19 cellular contexts compared by ENCODE assay signal in the genomic region with DNA sequence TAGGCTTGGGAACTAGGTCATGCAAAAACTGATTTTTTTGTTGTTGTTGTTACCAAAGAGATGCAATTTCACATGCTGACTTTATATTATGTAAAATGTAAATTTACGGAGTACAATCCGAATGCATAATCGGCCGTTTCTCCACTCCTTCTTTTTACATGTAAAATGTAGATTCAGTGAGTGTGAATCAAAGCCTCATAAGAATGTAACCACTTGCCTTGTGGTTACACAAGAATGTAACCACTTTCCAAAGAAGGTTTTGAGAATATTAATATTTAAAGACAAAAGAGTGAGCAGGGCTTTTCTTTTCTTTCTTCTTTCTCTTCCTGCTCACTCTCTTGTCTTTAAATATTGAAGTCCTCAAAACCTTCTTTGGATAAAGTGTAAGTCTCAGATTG. TPM values are rescaled to one million over a fixed set of nuclear protein-coding genes. Genes with fewer than 3 reads are reported as not detected.
DNase-seq lines count a peak whose midpoint lies in the region; ATAC-seq lines count a peak whose summit lies in the region.
"Had no signal": no experiment of that assay in that cellular context is flagged by ENCODE, and none has a peak within 500 bp of the region (broad histone marks: within the 10 kb centered on the region; RNA-seq: fewer than 3 reads in every experiment).

No MANE protein-coding gene starts in this region.

- no peaks in the 10 kb centered on the region for H3K36me3 Mint-ChIP-seq in activated CD4-positive, alpha-beta memory T cell treated with anti-CD3 and anti-CD28 coated beads for 36 hours

- no peak overlapping the region for H3K4me3 Mint-ChIP-seq in activated CD4-positive, alpha-beta memory T cell treated with anti-CD3 and anti-CD28 coated beads for 36 hours
- H3K4me3 Mint-ChIP-seq: B cell had no signal

- intact Hi-C loops in aorta (cut with DNase I), result no loop called here
- intact Hi-C loops in activated CD4-positive, alpha-beta memory T cell treated with anti-CD3 and anti-CD28 coated beads for 36 hours (cut with micrococcal nuclease), result no loop called here

- in situ Hi-C loops in HAP-1 (cut with MboI; ENCODE audit: low sequenced_read_pairs), result no loop called here

- H3K27me3 Mint-ChIP-seq in activated CD4-positive, alpha-beta memory T cell treated with anti-CD3 and anti-CD28 coated beads for 36 hours, result no peaks in the 10 kb centered on the region
- H3K27me3 Mint-ChIP-seq: B cell had no signal

- no peak for ATAC-seq in HG03045 (IDR thresholded peaks at IDR 0.05; ENCODE audit: unreplicated experiment)
- no peak for ATAC-seq in aorta (ENCODE audit: low FRiP score)
- ATAC-seq: left lung had no signal

- H3K9me3 Mint-ChIP-seq in activated CD4-positive, alpha-beta memory T cell treated with anti-CD3 and anti-CD28 coated beads for 36 hours, result peaks cover 6% of the 10 kb centered on the region

- H3K4me1 ChIP-seq in HAP-1, result peaks cover 48% of the 10 kb centered on the region
- H3K4me1 ChIP-seq in adipocyte (ENCODE audit: control insufficient read depth, insufficient read depth, low read length), result no peaks in the 10 kb centered on the region
- H3K4me1 ChIP-seq in aorta (ENCODE audit: control insufficient read depth in 1 of 2, insufficient read depth in 2 of 2, low read length in 2 of 2), result no peaks in the 10 kb centered on the region
- H3K4me1 ChIP-seq: left lung, vagina had no signal

- POLR2A ChIA-PET in activated CD4-positive, alpha-beta memory T cell treated with anti-CD3 and anti-CD28 coated beads for 36 hours (lab: Charles Lee), result no interaction called here

- H3K9ac ChIP-seq in adipocyte (ENCODE audit: low read length), result no peak overlapping the region

- CTCF ChIA-PET in activated CD4-positive, alpha-beta memory T cell treated with anti-CD3 and anti-CD28 coated beads for 36 hours (lab: Charles Lee), result interaction anchor here (2.2 kb wide), 1 partner anchor 16 kb away, joined by 5 read pairs; no protein-coding TSS in a partner anchor

- H3K9me3 ChIP-seq in HAP-1 (peaks cover 4% of the 10 kb centered on the region), adipocyte (ENCODE audit: control insufficient read depth, low read length) (no peaks in the 10 kb centered on the region), aorta (ENCODE audit: control insufficient read depth, low read length) (peaks cover 3% of the 10 kb centered on the region)
- H3K9me3 ChIP-seq: left lung had no signal

- no peak overlapping the region for H3K27ac ChIP-seq in aorta (ENCODE audit: low read depth in 1 of 2, low read length in 2 of 2)
- H3K27ac ChIP-seq: left lung, vagina had no signal

- H3K4me3 ChIP-seq in HAP-1, result peak overlapping the region; percentile 10; the same call in 1 of the 2 replicates
- no peak overlapping the region for H3K4me3 ChIP-seq in adipocyte (ENCODE audit: low read length)
- no peak overlapping the region for H3K4me3 ChIP-seq in aorta (ENCODE audit: low read length in 2 of 2)
- H3K4me3 ChIP-seq: left lung, vagina had no signal

- H3K36me3 ChIP-seq in HAP-1 (replicated peaks) (no peaks in the 10 kb centered on the region; the same call in 1 of the 2 replicates), adipocyte (ENCODE audit: control insufficient read depth, insufficient read depth, low read length, severe bottlenecking) (no peaks in the 10 kb centered on the region), aorta (ENCODE audit: control insufficient read depth in 1 of 2, insufficient read depth in 2 of 2, low read length in 1 of 2) (no peaks in the 10 kb centered on the region)
- H3K36me3 ChIP-seq: left lung, vagina had no signal

- no peaks in the 10 kb centered on the region for H3K27me3 ChIP-seq in HAP-1 (ENCODE audit: low read depth)
- H3K27me3 ChIP-seq in adipocyte (replicated peaks; ENCODE audit: control insufficient read depth, insufficient read depth, low read length), result peaks cover 2% of the 10 kb centered on the region
- H3K27me3 ChIP-seq in aorta (ENCODE audit: control insufficient read depth in 1 of 2, insufficient read depth in 2 of 2, low read length in 1 of 2), result no peaks in the 10 kb centered on the region
- H3K27me3 ChIP-seq: left lung, vagina had no signal

- WGBS in aorta, 2 donors, result 59 to 64% methylated on average over 4 of the region's 4 CpGs

- peaks cover 36% of the 10 kb centered on the region for H3K4me1 Mint-ChIP-seq in activated CD4-positive, alpha-beta memory T cell treated with anti-CD3 and anti-CD28 coated beads for 36 hours (ENCODE audit: low read depth)

- H3K27ac Mint-ChIP-seq in activated CD4-positive, alpha-beta memory T cell treated with anti-CD3 and anti-CD28 coated beads for 36 hours, result no peak overlapping the region
- H3K27ac Mint-ChIP-seq: B cell had no signal

- peak; percentile 18 for DNase-seq in AG20443 (ENCODE audit: low spot score)
- DNase-seq in HAP-1 (ENCODE audit: low spot score in 2 of 2), result peak; percentile 30 to 95
- DNase-seq in adipocyte (ENCODE audit: low read depth), result peak; percentile 40
- DNase-seq in iris pigment epithelial cell (ENCODE audit: low read depth), result peak; percentile 59
- DNase-seq in activated CD4-positive, alpha-beta T cell treated with anti-CD3 and anti-CD28 coated beads, Interleukin-2, amount 50 U/mL, for 1 hour, result no peak
- DNase-seq in aorta, result no peak
- DNase-seq in activated CD4-positive, alpha-beta memory T cell treated with anti-CD3 and anti-CD28 coated beads for 36 hours, result no peak
- DNase-seq: activated CD4-positive, alpha-beta T cell treated with anti-CD3 and anti-CD28 coated beads, Interleukin-2, amount 50 U/mL, for 4 hours; activated effector memory CD4-positive, alpha-beta T cell treated with anti-CD3 and anti-CD28 coated beads, Interleukin-2, amount 50 U/mL, for 16 hours; effector CD4-positive, alpha-beta T cell; left lung; NCI-H2029 treated with DMSO at 0.1 percent for 48 hours; NCI-H526; stimulated activated CD4-positive, alpha-beta T cell treated with anti-CD3 and anti-CD28 coated beads, Interleukin-12 subunit alpha, Interleukin-12 subunit beta, amount 100 ng/mL, for 4 hours had no signal

RNA-seq across cellular contexts. Expression of gene CD69, which starts 26.6 kb away (rescaled TPM):
- total RNA-seq in aorta, result 1 to 10 TPM; 4.4 to 8.4 TPM
- under 1 TPM in 1 of 2 donors, not detected in 1; 0.59 TPM for polyA plus RNA-seq in aorta
- total RNA-seq in activated CD4-positive, alpha-beta memory T cell treated with anti-CD3 and anti-CD28 coated beads for 36 hours, result 100 to 1,000 TPM; 118 to 120 TPM
- total RNA-seq: bronchial epithelial cell, MCF 10A had no signal

RNA-seq across cellular contexts. Expression of gene KLRF1, which starts 39.9 kb away (rescaled TPM):
- 1 to 10 TPM in 1 of 2 donors, under 1 TPM in 1; 0.36 to 1.1 TPM for total RNA-seq in aorta
- not detected for polyA plus RNA-seq in aorta
- total RNA-seq in activated CD4-positive, alpha-beta memory T cell treated with anti-CD3 and anti-CD28 coated beads for 36 hours, result not detected
- total RNA-seq: bronchial epithelial cell, MCF 10A, vagina had no signal

RNA-seq across cellular contexts. Expression of gene CLECL1, which starts 54.4 kb away (rescaled TPM):
- total RNA-seq in aorta, result 1 to 10 TPM in 1 of 2 donors, not detected in 1; 2.1 TPM
- not detected for polyA plus RNA-seq in aorta
- total RNA-seq in activated CD4-positive, alpha-beta memory T cell treated with anti-CD3 and anti-CD28 coated beads for 36 hours, result 1 to 10 TPM; 6.5 to 7.4 TPM
- total RNA-seq: bronchial epithelial cell, left lung, MCF 10A, vagina had no signal

Comparison
In these comparisons a context has a peak if more than half of its experiments do, and no peak if none do; other contexts are left out.
1. DNase-seq: peak in AG20443 (single experiment), HAP-1 (2 of 2), adipocyte (single experiment) and iris pigment epithelial cell (single experiment); none in activated CD4-positive, alpha-beta T cell treated with anti-CD3 and anti-CD28 coated beads, Interleukin-2, amount 50 U/mL, for 1 hour (single experiment), aorta (0 of 2) and activated CD4-positive, alpha-beta memory T cell treated with anti-CD3 and anti-CD28 coated beads for 36 hours (single experiment).
2. RNA of gene CD69, which starts 26.6 kb away (total RNA-seq): 118 to 120 TPM in activated CD4-positive, alpha-beta memory T cell treated with anti-CD3 and anti-CD28 coated beads for 36 hours; 4.4 to 8.4 TPM in aorta; every median in the first group is over 10 times any median in the second.